In genomic region chr5:29351170-29351569, GRCh38 we compare ENCODE assay signal across 32 cellular contexts.
"Had no signal": no experiment of that assay in that cellular context is flagged by ENCODE, and none has a peak within 500 bp of the region (broad histone marks: within the 10 kb centered on the region; RNA-seq: fewer than 3 reads in every experiment).

No MANE protein-coding gene starts in this region.

- H3K4me1 ChIP-seq: adrenal gland, body of pancreas, breast epithelium had no signal

- H3K27me3 ChIP-seq: adrenal gland, body of pancreas, brain microvascular endothelial cell, breast epithelium had no signal

- H3K36me3 ChIP-seq: adrenal gland, brain microvascular endothelial cell, breast epithelium had no signal

- H3K27ac ChIP-seq: adrenal gland, body of pancreas, brain microvascular endothelial cell, breast epithelium, VCaP had no signal

- DNase-seq: activated B cell treated with CpG ODN at 0.5 μM for 24 hours; activated CD4-positive, alpha-beta memory T cell treated with anti-CD3 and anti-CD28 coated beads for 36 hours; activated CD4-positive, alpha-beta T cell treated with anti-CD3 and anti-CD28 coated beads for 4 hours; activated CD4-positive, alpha-beta T cell treated with anti-CD3 and anti-CD28 coated beads, Interleukin-2, amount 10 ng/mL, durations not matched to agents 24 days and 14 days; activated CD4-positive, alpha-beta T cell treated with anti-CD3 and anti-CD28 coated beads, Interleukin-2, amount 50 U/mL, for 1 hour; activated CD4-positive, alpha-beta T cell treated with anti-CD3 and anti-CD28 coated beads, Interleukin-2, amount 50 U/mL, for 4 hours; activated CD4-positive, CD25-positive, alpha-beta regulatory T cell treated with anti-CD3 and anti-CD28 coated beads, Interleukin-2, amount 50 U/mL, for 72 hours; activated CD8-positive, alpha-beta memory T cell treated with anti-CD3 and anti-CD28 coated beads, Interleukin-2, amount 50 U/mL, for 4 hours; activated CD8-positive, alpha-beta T cell treated with anti-CD3 and anti-CD28 coated beads for 36 hours; activated effector memory CD4-positive, alpha-beta T cell treated with anti-CD3 and anti-CD28 coated beads, Interleukin-2, amount 50 U/mL, for 16 hours; activated gamma-delta T cell treated with Interleukin-2 at 50 U/mL for 16 hours; activated naive CD4-positive, alpha-beta T cell; activated naive CD4-positive, alpha-beta T cell treated with anti-CD3 and anti-CD28 coated beads for 36 hours; activated naive CD4-positive, alpha-beta T cell treated with anti-CD3 and anti-CD28 coated beads, Interleukin-2, amount 50 U/mL, for 16 hours; activated naive CD8-positive, alpha-beta T cell treated with anti-CD3 and anti-CD28 coated beads for 36 hours; activated T-cell treated with anti-CD3 and anti-CD28 coated beads for 4 hours; activated T-cell treated with anti-CD3 and anti-CD28 coated beads, Interleukin-2, amount 50 U/mL, for 1 hour; activated T-cell treated with anti-CD3 and anti-CD28 coated beads, Interleukin-2, amount 50 U/mL, for 4 hours; activated T-cell treated with anti-CD3 and anti-CD28 coated beads, Interleukin-2, amount 50 U/mL, for 72 hours; adrenal gland; amniotic stem cell; aorta; body of pancreas; brain microvascular endothelial cell; central memory CD4-positive, alpha-beta T cell; T-helper 2 cell; T-helper 9 cell had no signal

- H3K9me3 ChIP-seq: adrenal gland, body of pancreas had no signal

- FAIRE-seq: astrocyte had no signal

- H3K4me3 ChIP-seq: adrenal gland, body of pancreas, breast epithelium had no signal

- ATAC-seq: activated CD8-positive, alpha-beta T cell treated with anti-CD3 and anti-CD28 coated beads for 36 hours; activated naive CD4-positive, alpha-beta T cell treated with anti-CD3 and anti-CD28 coated beads, Interleukin-2, amount 50 U/mL, for 72 hours; activated T-cell treated with anti-CD3 and anti-CD28 coated beads, Interleukin-2, amount 50 U/mL, for 4 hours; activated T-cell treated with anti-CD3 and anti-CD28 coated beads, Interleukin-2, amount 50 U/mL, for 72 hours; activated T-helper 17 cell treated with anti-CD3 and anti-CD28 coated beads, Interleukin-2, amount 50 U/mL, for 72 hours; body of pancreas had no signal
